Comparison of ENCODE assay signal across 8 cellular contexts in the genomic region with DNA sequence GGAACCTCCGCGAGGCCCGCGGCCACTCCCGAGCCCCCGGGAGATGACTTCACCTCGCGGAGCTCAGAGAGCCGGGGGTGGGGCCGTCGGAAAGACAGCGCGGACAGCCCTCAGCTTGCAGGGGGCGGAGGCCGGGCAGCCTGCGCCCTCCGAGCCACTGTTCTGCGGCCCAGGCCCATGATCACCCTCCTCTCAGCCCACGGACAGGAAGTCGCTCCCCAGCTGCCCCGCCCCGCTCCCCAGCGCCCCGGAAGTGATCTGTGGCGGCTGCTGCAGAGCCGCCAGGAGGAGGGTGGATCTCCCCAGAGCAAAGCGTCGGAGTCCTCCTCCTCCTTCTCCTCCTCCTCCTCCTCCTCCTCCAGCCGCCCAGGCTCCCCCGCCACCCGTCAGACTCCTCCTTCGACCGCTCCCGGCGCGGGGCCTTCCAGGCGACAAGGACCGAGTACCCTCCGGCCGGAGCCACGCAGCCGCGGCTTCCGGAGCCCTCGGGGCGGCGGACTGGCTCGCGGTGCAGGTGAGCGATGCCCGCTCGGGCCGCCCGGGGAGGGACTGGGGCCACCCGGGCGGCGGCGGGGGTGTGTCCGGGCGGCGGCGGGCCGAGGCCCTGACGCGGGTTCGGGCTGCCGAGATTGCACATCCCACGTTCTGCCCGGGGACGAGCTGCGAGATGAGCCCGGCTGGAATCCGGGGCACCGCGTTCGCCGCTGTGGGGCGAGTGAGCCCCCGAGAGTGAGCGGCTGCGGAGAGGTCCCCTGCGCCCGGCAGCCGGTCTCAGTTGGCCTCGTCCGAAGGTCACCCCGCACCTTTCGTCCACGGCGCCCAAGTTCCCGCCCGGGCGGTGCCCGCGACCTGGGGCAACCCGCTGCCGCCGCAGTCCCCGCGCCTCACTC. TPM values are rescaled to one million over a fixed set of nuclear protein-coding genes. Genes with fewer than 3 reads are reported as not detected.
DNase-seq lines count a peak whose midpoint lies in the region; ATAC-seq and TF ChIP-seq lines count a peak whose summit lies in the region.

Gene RALA (plus strand): TSS at position 261 of the 890 bp plus-strand sequence. CDS start 63,096 bp downstream, outside the sequence.

- peak in 1 of 4 donors; percentile 21 for TF ChIP-seq EP300 in upper lobe of left lung (IDR thresholded peaks at IDR 0.05)

- H3K27ac Mint-ChIP-seq in T-helper 1 cell treated with Interleukin-12 subunit alpha and Interleukin-12 subunit beta and Interleukin-4 antibody, amounts not matched to agents 30 μg/mL and 1 μg/mL, for 36 hours, result peak within 1 kb of the TSS; percentile 97

- H3K27me3 ChIP-seq in upper lobe of left lung, result no peaks in the 10 kb centered on the region

- peak; percentile 30 to 93 (median 78) for TF ChIP-seq POLR2A in upper lobe of left lung (IDR thresholded peaks at IDR 0.05)

- intact Hi-C loops in left cardiac atrium (cut with DNase I), result loop anchor here in 1 of 2 donors (5.0 kb wide), 1 partner anchor 109 kb away; no protein-coding TSS in a partner anchor
- intact Hi-C loops in posterior vena cava (cut with DNase I), result no loop called here

- H3K27me3 Mint-ChIP-seq in T-helper 1 cell treated with Interleukin-12 subunit alpha and Interleukin-12 subunit beta and Interleukin-4 antibody, amounts not matched to agents 30 μg/mL and 1 μg/mL, for 36 hours (ENCODE audit: low read depth), result no peaks in the 10 kb centered on the region

- no peaks in the 10 kb centered on the region for H3K36me3 ChIP-seq in upper lobe of left lung

- in situ Hi-C loops in GM13977 (cut with MboI; ENCODE audit: low pct_unique_long_range_greater_than_20kb, low sequenced_read_pairs, unreplicated experiment), result no loop called here

- peaks cover 43 to 56% (median 46%) of the 10 kb centered on the region in 4 donors for H3K4me1 ChIP-seq in upper lobe of left lung

- peak within 1 kb of the TSS; percentile 84 to 95 (median 92) for H3K4me3 ChIP-seq in upper lobe of left lung

- DNase-seq in GM13977 (ENCODE audit: low spot score), result peak; percentile 96
- peak; percentile 80 for DNase-seq in NCI-H1694 (lab: John Stamatoyannopoulos, UW)
- peak; percentile 78 for DNase-seq in amniotic stem cell (lab: John Stamatoyannopoulos, UW)
- peak; percentile 92 for DNase-seq in left cardiac atrium
- DNase-seq in posterior vena cava (ENCODE audit: low spot score), result peak; percentile 98
- DNase-seq in upper lobe of left lung, result peak; percentile 94 to 99

- peaks cover 16% of the 10 kb centered on the region for H3K36me3 Mint-ChIP-seq in T-helper 1 cell treated with Interleukin-12 subunit alpha and Interleukin-12 subunit beta and Interleukin-4 antibody, amounts not matched to agents 30 μg/mL and 1 μg/mL, for 36 hours (ENCODE audit: low read depth)

- no peaks in the 10 kb centered on the region for H3K9me3 ChIP-seq in upper lobe of left lung

- peak; percentile 93 for ATAC-seq in HG02852 (IDR thresholded peaks at IDR 0.05; ENCODE audit: unreplicated experiment)
- peak; percentile 98 to 99 for ATAC-seq in left cardiac atrium
- ATAC-seq in upper lobe of left lung (ENCODE audit: low FRiP score in 2 of 2), result peak; percentile 99

- TF ChIP-seq CTCF in GM13977 (IDR thresholded peaks at IDR 0.05; ENCODE audit: extremely low read depth, insufficient read depth, missing control alignments) (no peak), upper lobe of left lung (IDR thresholded peaks at IDR 0.05) (peak in 1 of 6 experiments; percentile 7)

- peaks cover 41% of the 10 kb centered on the region for H3K4me1 Mint-ChIP-seq in T-helper 1 cell treated with Interleukin-12 subunit alpha and Interleukin-12 subunit beta and Interleukin-4 antibody, amounts not matched to agents 30 μg/mL and 1 μg/mL, for 36 hours (ENCODE audit: low read depth)

- H3K4me3 Mint-ChIP-seq in T-helper 1 cell treated with Interleukin-12 subunit alpha and Interleukin-12 subunit beta and Interleukin-4 antibody, amounts not matched to agents 30 μg/mL and 1 μg/mL, for 36 hours, result peak within 1 kb of the TSS; percentile 99

- H3K27ac ChIP-seq in upper lobe of left lung, result peak within 1 kb of the TSS; percentile 86 to 94 (median 91)

- 0% methylated on average over 18 to 44 of the region's 100 CpGs for WGBS in upper lobe of left lung, 2 donors

- no peaks in the 10 kb centered on the region for H3K9me3 Mint-ChIP-seq in T-helper 1 cell treated with Interleukin-12 subunit alpha and Interleukin-12 subunit beta and Interleukin-4 antibody, amounts not matched to agents 30 μg/mL and 1 μg/mL, for 36 hours

RNA-seq across cellular contexts. Expression of gene RALA, which starts in this region (rescaled TPM):
- 10 to 100 TPM; 21.6 to 22.6 TPM for total RNA-seq in left cardiac atrium
- 10 to 100 TPM; 22.1 to 23.7 TPM for total RNA-seq in posterior vena cava
- total RNA-seq in upper lobe of left lung, result 10 to 100 TPM in 5 of 6 donors, 1 to 10 TPM in 1; 7.3 to 45.1 (median 33.5) TPM

Comparison
In these comparisons a context has a peak if more than half of its experiments do, and no peak if none do; other contexts are left out.
1. Peak in every context shown above with its lines: DNase-seq, ATAC-seq, H3K4me3 ChIP-seq and H3K27ac ChIP-seq.